8 cellular contexts compared by ENCODE assay signal in genomic region chr15:45377630-45378148, GRCh38. TPM values are rescaled to one million over a fixed set of nuclear protein-coding genes. Genes with fewer than 3 reads are reported as not detected.
A peak's percentile ranks its signal among the peaks of the same experiment; 100 is the strongest.
DNase-seq lines count a peak whose midpoint lies in the region; ATAC-seq and TF ChIP-seq lines count a peak whose summit lies in the region.

No MANE protein-coding gene starts in this region.

- no peaks in the 10 kb centered on the region for H3K9me3 ChIP-seq in gastrocnemius medialis

- peak overlapping the region; percentile 78 to 88 (median 82) for H3K27ac ChIP-seq in gastrocnemius medialis

- H3K36me3 ChIP-seq in gastrocnemius medialis: no peaks in the 10 kb centered on the region

- peak overlapping the region; percentile 60 to 86 (median 71) for H3K4me3 ChIP-seq in gastrocnemius medialis

- H3K27me3 Mint-ChIP-seq in activated CD8-positive, alpha-beta memory T cell treated with anti-CD3 and anti-CD28 coated beads, Interleukin-2, amount 10 ng/mL, durations not matched to agents 7 days and 5 days: peaks cover 70% of the 10 kb centered on the region
- peaks cover 61% of the 10 kb centered on the region for H3K27me3 Mint-ChIP-seq in activated naive CD8-positive, alpha-beta T cell treated with anti-CD3 and anti-CD28 coated beads for 36 hours

- H3K36me3 Mint-ChIP-seq in activated CD8-positive, alpha-beta memory T cell treated with anti-CD3 and anti-CD28 coated beads, Interleukin-2, amount 10 ng/mL, durations not matched to agents 7 days and 5 days: no peaks in the 10 kb centered on the region
- peaks cover 2% of the 10 kb centered on the region for H3K36me3 Mint-ChIP-seq in activated naive CD8-positive, alpha-beta T cell treated with anti-CD3 and anti-CD28 coated beads for 36 hours

- TF ChIP-seq CTCF in gastrocnemius medialis (IDR thresholded peaks at IDR 0.05 in 4 of 5, conservative IDR thresholded peaks at IDR 0.05 in 1 of 5): no peak

- in situ Hi-C loops in gastrocnemius medialis (cut with MboI; ENCODE audit: low sequenced_read_pairs in 4 of 4): loop anchor here in 1 of 4 donors (10.0 kb wide), 1 partner anchor 183 kb away; no protein-coding TSS in a partner anchor

- peaks cover 18% of the 10 kb centered on the region for H3K4me1 Mint-ChIP-seq in activated CD8-positive, alpha-beta memory T cell treated with anti-CD3 and anti-CD28 coated beads, Interleukin-2, amount 10 ng/mL, durations not matched to agents 7 days and 5 days
- peaks cover 16% of the 10 kb centered on the region for H3K4me1 Mint-ChIP-seq in activated naive CD8-positive, alpha-beta T cell treated with anti-CD3 and anti-CD28 coated beads for 36 hours

- H3K9me3 Mint-ChIP-seq in activated CD8-positive, alpha-beta memory T cell treated with anti-CD3 and anti-CD28 coated beads, Interleukin-2, amount 10 ng/mL, durations not matched to agents 7 days and 5 days (ENCODE audit: low read depth): no peaks in the 10 kb centered on the region
- H3K9me3 Mint-ChIP-seq in activated naive CD8-positive, alpha-beta T cell treated with anti-CD3 and anti-CD28 coated beads for 36 hours: no peaks in the 10 kb centered on the region

- no peak for TF ChIP-seq POLR2A in gastrocnemius medialis (IDR thresholded peaks at IDR 0.05)

- peak overlapping the region; percentile 58 for H3K4me3 Mint-ChIP-seq in activated CD8-positive, alpha-beta memory T cell treated with anti-CD3 and anti-CD28 coated beads, Interleukin-2, amount 10 ng/mL, durations not matched to agents 7 days and 5 days
- peak overlapping the region; percentile 76 for H3K4me3 Mint-ChIP-seq in activated naive CD8-positive, alpha-beta T cell treated with anti-CD3 and anti-CD28 coated beads for 36 hours

- CTCF ChIA-PET in activated CD8-positive, alpha-beta memory T cell treated with anti-CD3 and anti-CD28 coated beads, Interleukin-2, amount 10 ng/mL, durations not matched to agents 7 days and 5 days (lab: Charles Lee): interaction anchor here (1.2 to 2.0 kb wide), 2 partner anchors 25 to 215 kb away, joined by 5 to 7 read pairs; a partner anchor contains a TSS

- peaks cover 25 to 31% of the 10 kb centered on the region in 2 donors for H3K4me1 ChIP-seq in gastrocnemius medialis

- intact Hi-C loops in gastrocnemius medialis (cut with DNase I; ENCODE audit: low total_unique reads): loop anchor here (1.0 to 2.0 kb wide), 3 partner anchors 25 to 179 kb away; a partner anchor contains a TSS

- no peaks in the 10 kb centered on the region for H3K27me3 ChIP-seq in gastrocnemius medialis

- DNase-seq in activated CD8-positive, alpha-beta memory T cell treated with anti-CD3 and anti-CD28 coated beads, Interleukin-2, amount 10 ng/mL, durations not matched to agents 7 days and 5 days: no peak
- DNase-seq in activated CD8-positive, alpha-beta memory T cell treated with anti-CD3 and anti-CD28 coated beads, Interleukin-2, amount 50 U/mL, for 48 hours: no peak
- DNase-seq in activated naive CD8-positive, alpha-beta T cell treated with anti-CD3 and anti-CD28 coated beads for 36 hours: no peak
- DNase-seq in hippocampal formation (lab: John Stamatoyannopoulos, UW) (peak; percentile 54 to 56), gastrocnemius medialis (peak; percentile 27 to 33), GOT3 (lab: John Stamatoyannopoulos, UW) (no peak), RKO (ENCODE audit: low spot score) (no peak)

- H3K27ac Mint-ChIP-seq in activated CD8-positive, alpha-beta memory T cell treated with anti-CD3 and anti-CD28 coated beads, Interleukin-2, amount 10 ng/mL, durations not matched to agents 7 days and 5 days: no peak overlapping the region
- H3K27ac Mint-ChIP-seq in activated naive CD8-positive, alpha-beta T cell treated with anti-CD3 and anti-CD28 coated beads for 36 hours: no peak overlapping the region

- no peak for ATAC-seq in activated CD8-positive, alpha-beta memory T cell treated with anti-CD3 and anti-CD28 coated beads, Interleukin-2, amount 10 ng/mL, durations not matched to agents 7 days and 5 days
- peak; percentile 17 for ATAC-seq in HG03439 (IDR thresholded peaks at IDR 0.05; ENCODE audit: unreplicated experiment)
- ATAC-seq in gastrocnemius medialis: peak; percentile 16 to 29

RNA-seq across cellular contexts. Expression of gene GATM, which starts 0.7 kb away (rescaled TPM):
- total RNA-seq in activated CD8-positive, alpha-beta memory T cell treated with anti-CD3 and anti-CD28 coated beads, Interleukin-2, amount 10 ng/mL, durations not matched to agents 7 days and 5 days: 1 to 10 TPM; 2.0 to 2.7 TPM
- 1 to 10 TPM; 4.9 to 5.0 TPM for total RNA-seq in activated naive CD8-positive, alpha-beta T cell treated with anti-CD3 and anti-CD28 coated beads for 36 hours
- total RNA-seq in gastrocnemius medialis: 10 to 100 TPM; 18.0 to 92.1 (median 35.3) TPM

Comparison
In these comparisons a context has a peak if more than half of its experiments do, and no peak if none do; other contexts are left out.
1. DNase-seq: peak in hippocampal formation (2 of 2) and gastrocnemius medialis (2 of 2); none in activated CD8-positive, alpha-beta memory T cell treated with anti-CD3 and anti-CD28 coated beads, Interleukin-2, amount 10 ng/mL, durations not matched to agents 7 days and 5 days (single experiment), activated CD8-positive, alpha-beta memory T cell treated with anti-CD3 and anti-CD28 coated beads, Interleukin-2, amount 50 U/mL, for 48 hours (single experiment), activated naive CD8-positive, alpha-beta T cell treated with anti-CD3 and anti-CD28 coated beads for 36 hours (single experiment), GOT3 (single experiment) and RKO (single experiment).